In the genomic region with DNA sequence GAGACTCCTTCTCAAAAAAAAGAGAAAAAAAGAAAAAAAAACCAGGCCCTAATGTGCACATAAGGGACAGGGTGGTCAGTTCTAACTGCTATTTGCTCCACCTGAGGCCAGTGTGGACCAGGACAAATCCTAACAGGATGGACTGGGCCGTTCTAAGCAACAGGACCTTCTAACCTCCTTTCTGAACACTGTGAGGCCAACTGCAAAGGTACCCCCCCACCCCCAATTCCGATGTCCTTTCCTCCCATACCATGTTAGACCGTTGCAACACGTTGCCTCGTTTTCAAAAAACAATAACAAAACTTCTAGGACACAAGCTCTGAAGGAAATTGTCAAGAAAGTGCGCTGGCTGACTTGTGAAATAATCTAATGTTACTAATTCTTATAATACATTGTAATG, we compare ENCODE assay signal across 8 cellular contexts. TPM values are rescaled to one million over a fixed set of nuclear protein-coding genes. Genes with fewer than 3 reads are reported as not detected.
DNase-seq lines count a peak whose midpoint lies in the region; ATAC-seq and TF ChIP-seq lines count a peak whose summit lies in the region.

No MANE protein-coding gene starts in this region.

- H3K36me3 ChIP-seq in ES-I3 (ENCODE audit: insufficient read depth, low read length) (no peaks in the 10 kb centered on the region; the same call in none of the 2 replicates), Panc1 (ENCODE audit: control insufficient read depth, insufficient read depth, low read length) (peaks cover 3% of the 10 kb centered on the region; the same call in 1 of the 2 replicates), trophoblast cell (ENCODE audit: control insufficient read depth in 1 of 2, insufficient read depth in 2 of 2, low read length in 2 of 2) (peaks cover 30 to 39% of the 10 kb centered on the region in 2 experiments)

- no peak overlapping the region for H2BK12ac ChIP-seq in trophoblast cell (ENCODE audit: low read length)

- peak overlapping the region; percentile 53 for H3K4ac ChIP-seq in trophoblast cell (ENCODE audit: low read depth, low read length)

- POLR2A ChIA-PET in Panc1 (lab: Charles Lee) = no interaction called here

- peak overlapping the region; percentile 79 for H3K23ac ChIP-seq in trophoblast cell (ENCODE audit: low read length)

- CTCF ChIA-PET in Panc1 (lab: Charles Lee) = no interaction called here

- H3K4me3 ChIP-seq in Panc1 (ENCODE audit: low read depth in 2 of 2, low read length in 2 of 2) = peak overlapping the region; percentile 63 to 65
- no peak overlapping the region for H3K4me3 ChIP-seq in trophoblast cell (ENCODE audit: low read depth, low read length)

- H3K79me2 ChIP-seq in trophoblast cell (ENCODE audit: control insufficient read depth, insufficient read depth, low read length, poor library complexity) = peaks cover 15% of the 10 kb centered on the region

- no peak overlapping the region for H3K18ac ChIP-seq in trophoblast cell (ENCODE audit: low read length)

- H3K79me1 ChIP-seq in trophoblast cell (ENCODE audit: low read length) = peaks cover 11% of the 10 kb centered on the region

- TF ChIP-seq CTCF in Panc1 (IDR thresholded peaks at IDR 0.05) = no peak

- H3K9ac ChIP-seq in ES-I3 (ENCODE audit: low read depth, low read length) (peak overlapping the region; percentile 100; the same call in 1 of the 2 replicates), trophoblast cell (ENCODE audit: low read length) (no peak overlapping the region)

- DNase-seq in Panc1 (ENCODE audit: low read depth, low spot score) (no peak), epithelial cell of prostate (ENCODE audit: low read depth, low spot score) (no peak), trophoblast cell (peak in 1 of 2 donors; percentile 12), LoVo (ENCODE audit: low spot score) (no peak), superior temporal gyrus (ENCODE audit: extremely low spot score) (no peak)

- intact Hi-C loops in Panc1 (cut with micrococcal nuclease; ENCODE audit: unreplicated experiment) = no loop called here

- peak overlapping the region; percentile 94 for H3K4me2 ChIP-seq in trophoblast cell (ENCODE audit: low read length)

- no peak overlapping the region for H2AFZ ChIP-seq in trophoblast cell (ENCODE audit: insufficient read depth, low read length, poor library complexity)

- H2BK5ac ChIP-seq in trophoblast cell (ENCODE audit: low read depth, low read length, poor library complexity) = no peak overlapping the region

- H4K91ac ChIP-seq in trophoblast cell (ENCODE audit: low read depth, low read length) = no peak overlapping the region

- peaks cover 4% of the 10 kb centered on the region; the same call in 1 of the 2 replicates for H3K4me1 ChIP-seq in ES-I3 (ENCODE audit: insufficient read depth, low read length)
- H3K4me1 ChIP-seq in Panc1 (ENCODE audit: control insufficient read depth, insufficient read depth, low read length) = peaks cover 11% of the 10 kb centered on the region
- H3K4me1 ChIP-seq in trophoblast cell (ENCODE audit: control insufficient read depth in 1 of 2, insufficient read depth in 2 of 2, low read length in 2 of 2) = peaks cover 3 to 6% of the 10 kb centered on the region in 2 experiments

- H3K9me3 ChIP-seq in ES-I3 (ENCODE audit: control insufficient read depth, insufficient read depth, low read length) = 0 out of 2 replicates have a peak, but pooled peaks cover 5% of the 10 kb centered on the region
- peaks cover 5% of the 10 kb centered on the region; the same call in 1 of the 2 replicates for H3K9me3 ChIP-seq in Panc1 (ENCODE audit: control insufficient read depth, insufficient read depth, low read depth, low read length)
- peaks cover 3% of the 10 kb centered on the region for H3K9me3 ChIP-seq in trophoblast cell (ENCODE audit: insufficient read depth, low read depth, low read length)

- ATAC-seq in Panc1 (no peak), HG03045 (IDR thresholded peaks at IDR 0.05; ENCODE audit: unreplicated experiment) (no peak), GM18520 (IDR thresholded peaks at IDR 0.05; ENCODE audit: unreplicated experiment) (no peak)

- WGBS in trophoblast cell (ENCODE audit: extremely low coverage, insufficient coverage, insufficient read length) = no CpG with 5 or more reads among the region's 6 CpGs

- no peak overlapping the region for H4K12ac ChIP-seq in trophoblast cell (ENCODE audit: low read depth, low read length)

- in situ Hi-C loops in Panc1 (cut with HindIII; ENCODE audit: low pct_unique_long_range_greater_than_20kb, low sequenced_read_pairs) = no loop called here

- H4K8ac ChIP-seq in trophoblast cell (ENCODE audit: low read depth, low read length) = no peak overlapping the region

- H3K27ac ChIP-seq in Panc1 (ENCODE audit: low read length) (peak overlapping the region; percentile 92), epithelial cell of prostate (peak overlapping the region; percentile 95), trophoblast cell (ENCODE audit: low read depth, low read length) (no peak overlapping the region)

- H3K14ac ChIP-seq in trophoblast cell (ENCODE audit: low read length) = no peak overlapping the region

- BruUV-seq in Panc1 (replicated peaks; lab: Mats Ljungman, UMichigan) = TSS peak; percentile 63

- H2BK120ac ChIP-seq in trophoblast cell (ENCODE audit: insufficient read depth, low read length, poor library complexity) = no peak overlapping the region

- H3K27me3 ChIP-seq in Panc1 (ENCODE audit: control insufficient read depth, insufficient read depth, low read length) (no peaks in the 10 kb centered on the region), trophoblast cell (ENCODE audit: insufficient read depth, low read length) (no peaks in the 10 kb centered on the region)

- H2AK5ac ChIP-seq in trophoblast cell (ENCODE audit: low read length) = no peak overlapping the region

RNA-seq across cellular contexts. Expression of gene THAP4, which starts 1.2 kb away (rescaled TPM):
- 77.9 TPM for total RNA-seq in Panc1 (2021; ENCODE audit: unreplicated experiment)
- polyA plus RNA-seq in Panc1 (2012; ENCODE audit: insufficient read length) = 127 TPM
- 45.4 and 47.2 TPM in 2 replicates for polyA plus RNA-seq in trophoblast cell (2013)

RNA-seq across cellular contexts. Expression of gene ATG4B, which starts 1.7 kb away (rescaled TPM):
- total RNA-seq in Panc1 (2021; ENCODE audit: unreplicated experiment) = 84.2 TPM
- polyA plus RNA-seq in Panc1 (2012; ENCODE audit: insufficient read length) = 106 TPM
- polyA plus RNA-seq in trophoblast cell (2013) = 76.3 and 77.4 TPM in 2 replicates

RNA-seq across cellular contexts. Expression of gene DTYMK, which starts 50.9 kb away (rescaled TPM):
- total RNA-seq in Panc1 (2021; ENCODE audit: unreplicated experiment) = 122 TPM
- 60.0 TPM for polyA plus RNA-seq in Panc1 (2012; ENCODE audit: insufficient read length)
- 37.3 and 38.1 TPM in 2 replicates for polyA plus RNA-seq in trophoblast cell (2013)
